ENCODE assay signal across 21 cellular contexts in the genomic region with DNA sequence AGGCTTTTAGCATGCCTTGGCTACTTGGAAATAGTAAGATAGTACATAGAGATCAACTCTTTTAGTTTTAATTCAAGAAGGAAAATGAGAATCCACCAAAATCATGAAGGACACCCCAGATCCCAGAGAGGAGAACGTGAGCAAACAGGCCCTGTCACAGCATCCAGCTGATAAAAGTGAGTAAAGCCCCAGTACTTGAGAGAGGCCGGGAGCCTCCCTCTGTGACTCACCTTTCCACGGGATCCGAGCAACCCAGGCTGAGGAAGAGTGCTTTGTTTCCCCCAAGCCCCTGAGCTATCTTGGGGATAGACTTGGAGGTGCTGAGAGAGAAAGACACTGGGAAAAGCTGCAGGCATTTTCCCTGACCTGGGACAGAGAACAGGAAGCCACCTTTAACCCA.
DNase-seq lines count a peak whose midpoint lies in the region; TF ChIP-seq lines count a peak whose summit lies in the region.
"Had no signal": no experiment of that assay in that cellular context is flagged by ENCODE, and none has a peak within 500 bp of the region (broad histone marks: within the 10 kb centered on the region; RNA-seq: fewer than 3 reads in every experiment).

No MANE protein-coding gene starts in this region.

- peaks cover 8% of the 10 kb centered on the region for H3K9me3 Mint-ChIP-seq in activated CD4-positive, alpha-beta T cell treated with anti-CD3 and anti-CD28 coated beads, Interleukin-2, amount 10 ng/mL, durations not matched to agents 24 days and 14 days

- H3K36me3 Mint-ChIP-seq in activated CD4-positive, alpha-beta T cell treated with anti-CD3 and anti-CD28 coated beads, Interleukin-2, amount 10 ng/mL, durations not matched to agents 24 days and 14 days (ENCODE audit: low read depth) = no peaks in the 10 kb centered on the region
- H3K36me3 Mint-ChIP-seq: IgD-negative memory B cell had no signal

- peaks cover 17% of the 10 kb centered on the region for H3K27me3 Mint-ChIP-seq in activated CD4-positive, alpha-beta T cell treated with anti-CD3 and anti-CD28 coated beads, Interleukin-2, amount 10 ng/mL, durations not matched to agents 24 days and 14 days

- intact Hi-C loops in activated CD4-positive, alpha-beta T cell treated with anti-CD3 and anti-CD28 coated beads, Interleukin-2, amount 10 ng/mL, durations not matched to agents 24 days and 14 days (cut with micrococcal nuclease) = no loop called here
- intact Hi-C loops in mammary epithelial cell (cut with micrococcal nuclease) = no loop called here

- POLR2A ChIA-PET in RWPE1 (lab: Yijun Ruan, JAX; ENCODE audit: low non-redundant PET) = no interaction called here

- no peak overlapping the region for H3K4me3 ChIP-seq in mammary epithelial cell (replicated peaks in 1 of 3; ENCODE audit: insufficient read depth in 1 of 3, low read depth in 2 of 3, low read length in 3 of 3)
- no peak overlapping the region for H3K4me3 ChIP-seq in osteoblast (ENCODE audit: insufficient read depth, low read length)
- H3K4me3 ChIP-seq: A549, BLaER1, GM23338 had no signal

- H3K27ac Mint-ChIP-seq in activated CD4-positive, alpha-beta T cell treated with anti-CD3 and anti-CD28 coated beads, Interleukin-2, amount 10 ng/mL, durations not matched to agents 24 days and 14 days = no peak overlapping the region
- H3K27ac Mint-ChIP-seq: CD14-positive monocyte, GM23338, IgD-negative memory B cell had no signal

- no peak for TF ChIP-seq CTCF in RWPE1 (conservative IDR thresholded peaks at IDR 0.05; ENCODE audit: low read depth)
- TF ChIP-seq CTCF in mammary epithelial cell (conservative IDR thresholded peaks at IDR 0.05 in 1 of 2, IDR thresholded peaks at IDR 0.05 in 1 of 2; ENCODE audit: extremely low read depth in 1 of 2, insufficient read depth in 1 of 2, low read depth in 1 of 2, low read length in 2 of 2) = no peak
- no peak for TF ChIP-seq CTCF in osteoblast (IDR thresholded peaks at IDR 0.05; ENCODE audit: extremely low read depth, low read depth, low read length)

- no TSS peak for BruUV-seq in mammary epithelial cell (replicated peaks; lab: Mats Ljungman, UMichigan)

- H3K4me1 ChIP-seq in mammary epithelial cell (ENCODE audit: insufficient read depth, low read length) (no peaks in the 10 kb centered on the region), osteoblast (ENCODE audit: insufficient read depth, low read length) (no peaks in the 10 kb centered on the region)
- H3K4me1 ChIP-seq: A549, BLaER1 had no signal

- H4K20me1 ChIP-seq in mammary epithelial cell (ENCODE audit: insufficient read depth, low read length) (no peaks in the 10 kb centered on the region), osteoblast (ENCODE audit: insufficient read depth, low read length) (no peaks in the 10 kb centered on the region)
- H4K20me1 ChIP-seq: BLaER1 had no signal

- 85% methylated on average over 4 of the region's 4 CpGs for WGBS in mammary epithelial cell (ENCODE audit: low coverage, missing lambda C conversion rate)

- no peak overlapping the region for H3K4me3 Mint-ChIP-seq in activated CD4-positive, alpha-beta T cell treated with anti-CD3 and anti-CD28 coated beads, Interleukin-2, amount 10 ng/mL, durations not matched to agents 24 days and 14 days
- H3K4me3 Mint-ChIP-seq: CD14-positive monocyte; CD4-positive, alpha-beta memory T cell; GM23338; IgD-negative memory B cell had no signal

- H3K36me3 ChIP-seq in mammary epithelial cell (ENCODE audit: insufficient read depth, low read length) (no peaks in the 10 kb centered on the region), osteoblast (ENCODE audit: insufficient read depth, low read length) (no peaks in the 10 kb centered on the region)
- H3K36me3 ChIP-seq: BLaER1 had no signal

- no peaks in the 10 kb centered on the region for H3K4me1 Mint-ChIP-seq in activated CD4-positive, alpha-beta T cell treated with anti-CD3 and anti-CD28 coated beads, Interleukin-2, amount 10 ng/mL, durations not matched to agents 24 days and 14 days
- H3K4me1 Mint-ChIP-seq: CD14-positive monocyte; CD4-positive, alpha-beta memory T cell; GM23338; IgD-negative memory B cell had no signal

- H3K9ac ChIP-seq in mammary epithelial cell (ENCODE audit: insufficient read depth, low read length) = no peak overlapping the region
- H3K9ac ChIP-seq: BLaER1 had no signal

- H3K27ac ChIP-seq in RWPE1 (no peak overlapping the region), mammary epithelial cell (ENCODE audit: insufficient read depth, low read depth, low read length) (no peak overlapping the region), osteoblast (ENCODE audit: low read depth, low read length) (no peak overlapping the region)
- H3K27ac ChIP-seq: 22Rv1, A549, BLaER1, HL-60 had no signal

- dilution Hi-C loops in mammary epithelial cell (cut with HindIII; ENCODE audit: low sequenced_read_pairs) = no loop called here

- H2AFZ ChIP-seq in mammary epithelial cell (ENCODE audit: low read depth, low read length) = peak overlapping the region; percentile 15
- no peak overlapping the region for H2AFZ ChIP-seq in osteoblast (ENCODE audit: low read length)
- H2AFZ ChIP-seq: GM23338 had no signal

- H3K27me3 ChIP-seq in mammary epithelial cell (ENCODE audit: insufficient read depth, low read length) = no peaks in the 10 kb centered on the region
- no peaks in the 10 kb centered on the region for H3K27me3 ChIP-seq in osteoblast (ENCODE audit: insufficient read depth, low read length)
- H3K27me3 ChIP-seq: BLaER1 had no signal

- peak; percentile 28 for DNase-seq in activated CD4-positive, alpha-beta T cell treated with anti-CD3 and anti-CD28 coated beads, Interleukin-2, amount 10 ng/mL, durations not matched to agents 24 days and 14 days
- DNase-seq in activated CD4-positive, alpha-beta T cell treated with anti-CD3 and anti-CD28 coated beads, Interleukin-2, amount 50 U/mL, for 4 hours = no peak
- DNase-seq in RWPE1 (ENCODE audit: low spot score) (peak; percentile 28), mammary epithelial cell (peak; percentile 41), osteoblast (ENCODE audit: insufficient read length, low spot score, missing footprints) (peak; percentile 46), SIG-M5 treated with dmso at 0.1 percent for 504 hours (lab: John Stamatoyannopoulos, UW; ENCODE audit: unreplicated experiment) (no peak), COR-L47 (lab: John Stamatoyannopoulos, UW) (no peak), SHP77 (lab: John Stamatoyannopoulos, UW) (no peak)
- DNase-seq: AML-193; Calu3; CD4-positive, alpha-beta memory T cell; DMS79 treated with DMSO at 0.1 percent for 48 hours; EL; HCEC 1CT had no signal

- H3K4me2 ChIP-seq in mammary epithelial cell (ENCODE audit: insufficient read depth, low read depth, low read length) (no peak overlapping the region), osteoblast (ENCODE audit: insufficient read depth, low read length) (no peak overlapping the region)
- H3K4me2 ChIP-seq: A549, BLaER1, GM23338 had no signal

- CTCF ChIA-PET in RWPE1 (lab: Yijun Ruan, JAX) = interaction anchor here (0.7 kb wide), 1 partner anchor 320 kb away, joined by 3 read pairs; no protein-coding TSS in a partner anchor
- CTCF ChIA-PET in mammary epithelial cell (lab: Charles Lee; ENCODE audit: low non-redundant PET) = no interaction called here

- H3K9me3 ChIP-seq in mammary epithelial cell (replicated peaks; ENCODE audit: insufficient read depth, low read length) (no peaks in the 10 kb centered on the region), osteoblast (ENCODE audit: low read depth, low read length) (no peaks in the 10 kb centered on the region)

- H3K79me2 ChIP-seq in mammary epithelial cell (ENCODE audit: insufficient read depth, low read length) (no peaks in the 10 kb centered on the region), osteoblast (ENCODE audit: insufficient read depth, low read length) (no peaks in the 10 kb centered on the region)

- in situ Hi-C loops in mammary epithelial cell (cut with MboI; ENCODE audit: low sequenced_read_pairs in 2 of 2) = no loop called here

Comparison
In these comparisons a context has a peak if more than half of its experiments do, and no peak if none do; other contexts are left out.
1. DNase-seq: peak in activated CD4-positive, alpha-beta T cell treated with anti-CD3 and anti-CD28 coated beads, Interleukin-2, amount 10 ng/mL, durations not matched to agents 24 days and 14 days (single experiment), RWPE1 (single experiment), mammary epithelial cell (single experiment) and osteoblast (single experiment); none in activated CD4-positive, alpha-beta T cell treated with anti-CD3 and anti-CD28 coated beads, Interleukin-2, amount 50 U/mL, for 4 hours (0 of 2), SIG-M5 treated with dmso at 0.1 percent for 504 hours (single experiment), COR-L47 (single experiment) and SHP77 (0 of 2).